2 cellular contexts compared by ENCODE assay signal in genomic region chr1:2394220-2394619, GRCh38.
TF ChIP-seq lines count a peak whose summit lies in the region.

No MANE protein-coding gene starts in this region.

TF ChIP-seq in IMR-90, 13 proteins besides CTCF, POLR2A, EP300 and RAD21:
- no peak for TF ChIP-seq RFX5 (IDR thresholded peaks at IDR 0.05; ENCODE audit: low read depth, low read length)
- no peak for TF ChIP-seq NFE2L2 (IDR thresholded peaks at IDR 0.05; ENCODE audit: low read depth, low read length)
- no peak for TF ChIP-seq MAFK (IDR thresholded peaks at IDR 0.05; ENCODE audit: low read depth, low read length)
- no peak for TF ChIP-seq MXI1 (IDR thresholded peaks at IDR 0.05; ENCODE audit: borderline replicate concordance, low read depth, low read length)
- TF ChIP-seq SMC3 (IDR thresholded peaks at IDR 0.05; ENCODE audit: low read depth, low read length): no peak
- TF ChIP-seq RCOR1 (IDR thresholded peaks at IDR 0.05; ENCODE audit: insufficient replicate concordance, low read length): no peak
- no peak for TF ChIP-seq CEBPB (IDR thresholded peaks at IDR 0.05; ENCODE audit: low read depth, low read length)
- TF ChIP-seq CHD1 (IDR thresholded peaks at IDR 0.05; ENCODE audit: low read depth, low read length): no peak
TF ChIP-seq in IMR-90: peak in this region for 0.

TF ChIP-seq in K562, 482 proteins besides CTCF, POLR2A, EP300 and RAD21:
- TF ChIP-seq ZNF280A (IDR thresholded peaks at IDR 0.05; ENCODE audit: low read depth, partially characterized antibody): no peak
- no peak for TF ChIP-seq RBM39 (optimal IDR thresholded peaks at IDR 0.05; ENCODE audit: low read depth, low read length)
- 0 out of 2 replicates have a peak, but pooled peaks have one; percentile 13 for TF ChIP-seq POLR2G (IDR thresholded peaks at IDR 0.05; ENCODE audit: low read depth, low read length)
- no peak for TF ChIP-seq ZBTB26 (CRISPR knock-in tag; IDR thresholded peaks at IDR 0.05)
- TF ChIP-seq POLR2AphosphoS2 (IDR thresholded peaks at IDR 0.05; ENCODE audit: low read length): 0 out of 2 replicates have a peak, but pooled peaks have one; percentile 44
- no peak for TF ChIP-seq ZKSCAN8 (CRISPR knock-in tag; IDR thresholded peaks at IDR 0.05)
